In genomic region chr17:2240541-2240940, GRCh38 we compare ENCODE assay signal across 11 cellular contexts.
DNase-seq lines count a peak whose midpoint lies in the region; ATAC-seq and TF ChIP-seq lines count a peak whose summit lies in the region.
"Had no signal": no experiment of that assay in that cellular context is flagged by ENCODE, and none has a peak within 500 bp of the region (broad histone marks: within the 10 kb centered on the region; RNA-seq: fewer than 3 reads in every experiment).

No MANE protein-coding gene starts in this region.

- WGBS in endodermal cell (ENCODE audit: insufficient coverage in 1 of 2, insufficient read length in 1 of 2), 2 experiments = 91 to 93% methylated on average over 9 to 13 of the region's 13 CpGs

- peaks cover 5 to 70% (median 31%) of the 10 kb centered on the region in 3 donors for H3K36me3 Mint-ChIP-seq in CD8-positive, alpha-beta memory T cell
- H3K36me3 Mint-ChIP-seq in IgD-negative memory B cell (peaks cover 3% of the 10 kb centered on the region), endodermal cell (ENCODE audit: low read depth) (peaks cover 38% of the 10 kb centered on the region)

- POLR2A ChIA-PET in CD8-positive, alpha-beta memory T cell (lab: Charles Lee) = interaction anchor here (0.5 to 1.0 kb wide), 2 partner anchors 10 to 180 kb away, joined by 4 read pairs; no protein-coding TSS in a partner anchor

- TF ChIP-seq CTCF in endodermal cell (conservative IDR thresholded peaks at IDR 0.05) (no peak), gastrocnemius medialis (IDR thresholded peaks at IDR 0.05 in 4 of 5, conservative IDR thresholded peaks at IDR 0.05 in 1 of 5) (no peak)

- peak overlapping the region in 7 of 8 donors; percentile 11 to 92 (median 38) for H3K27ac Mint-ChIP-seq in CD8-positive, alpha-beta memory T cell
- H3K27ac Mint-ChIP-seq in IgD-negative memory B cell (peak overlapping the region; percentile 80 to 92 (median 83)), endodermal cell (peak overlapping the region; percentile 50)

- TF ChIP-seq POLR2A in gastrocnemius medialis (IDR thresholded peaks at IDR 0.05) = no peak

- in situ Hi-C loops in gastrocnemius medialis (cut with MboI; ENCODE audit: low sequenced_read_pairs in 4 of 4) = loop anchor here in 3 of 4 donors (5.0 to 25.0 kb wide), 3 partner anchors 173 to 328 kb away; no protein-coding TSS in a partner anchor

- H3K4me1 Mint-ChIP-seq in CD8-positive, alpha-beta memory T cell = peaks cover 15 to 43% (median 32%) of the 10 kb centered on the region in 3 donors
- H3K4me1 Mint-ChIP-seq in IgD-negative memory B cell = peaks cover 25 to 28% (median 27%) of the 10 kb centered on the region in 3 donors
- H3K4me1 Mint-ChIP-seq in endodermal cell = peaks cover 32% of the 10 kb centered on the region

- H3K9me3 Mint-ChIP-seq in CD8-positive, alpha-beta memory T cell = no peaks in the 10 kb centered on the region
- no peaks in the 10 kb centered on the region for H3K9me3 Mint-ChIP-seq in IgD-negative memory B cell
- no peaks in the 10 kb centered on the region for H3K9me3 Mint-ChIP-seq in endodermal cell

- H3K27me3 Mint-ChIP-seq in CD8-positive, alpha-beta memory T cell = no peaks in the 10 kb centered on the region
- H3K27me3 Mint-ChIP-seq in IgD-negative memory B cell (no peaks in the 10 kb centered on the region), endodermal cell (ENCODE audit: insufficient read depth) (no peaks in the 10 kb centered on the region)

- H3K36me3 ChIP-seq in CD8-positive, alpha-beta memory T cell (ENCODE audit: insufficient read depth, low read length) = peaks cover 15% of the 10 kb centered on the region
- H3K36me3 ChIP-seq in endodermal cell (ENCODE audit: control insufficient read depth, insufficient read depth, low read length) (peaks cover 65% of the 10 kb centered on the region), gastrocnemius medialis (no peaks in the 10 kb centered on the region)
- H3K36me3 ChIP-seq: SJCRH30 had no signal

- H3K9me3 ChIP-seq in CD8-positive, alpha-beta memory T cell (ENCODE audit: low read length) = no peaks in the 10 kb centered on the region
- H3K9me3 ChIP-seq in endodermal cell (ENCODE audit: control insufficient read depth, low read length) = no peaks in the 10 kb centered on the region
- H3K9me3 ChIP-seq in gastrocnemius medialis = no peaks in the 10 kb centered on the region
- H3K9me3 ChIP-seq: SJCRH30 had no signal

- H3K27me3 ChIP-seq in CD8-positive, alpha-beta memory T cell (ENCODE audit: insufficient read depth, low read length, poor library complexity, severe bottlenecking) = no peaks in the 10 kb centered on the region
- H3K27me3 ChIP-seq in endodermal cell (ENCODE audit: control insufficient read depth, insufficient read depth, low read length, poor library complexity, severe bottlenecking) = no peaks in the 10 kb centered on the region
- no peaks in the 10 kb centered on the region for H3K27me3 ChIP-seq in gastrocnemius medialis
- H3K27me3 ChIP-seq: SJCRH30 had no signal

- no peak for DNase-seq in CD8-positive, alpha-beta memory T cell
- no peak for DNase-seq in endodermal cell
- DNase-seq in gastrocnemius medialis = no peak
- no peak for DNase-seq in SKM-1 (lab: John Stamatoyannopoulos, UW; ENCODE audit: unreplicated experiment)
- no peak for DNase-seq in activated gamma-delta T cell treated with Interleukin-2 at 50 U/mL for 16 hours
- DNase-seq in H4 (ENCODE audit: low spot score) = no peak
- DNase-seq: DMS 273 treated with DMSO at 0.1 percent for 48 hours, occipital lobe, SJCRH30 had no signal

- intact Hi-C loops in gastrocnemius medialis (cut with DNase I; ENCODE audit: low total_unique reads) = loop anchor here (1.0 kb wide), 1 partner anchor 26 kb away; no protein-coding TSS in a partner anchor

- peak overlapping the region in 2 of 7 donors; percentile 49 to 69 for H3K4me3 Mint-ChIP-seq in CD8-positive, alpha-beta memory T cell
- H3K4me3 Mint-ChIP-seq in IgD-negative memory B cell = peak overlapping the region in 3 of 4 donors; percentile 7 to 89 (median 16)
- H3K4me3 Mint-ChIP-seq in endodermal cell = no peak overlapping the region

- ATAC-seq in gastrocnemius medialis (no peak), HG03457 (IDR thresholded peaks at IDR 0.05; ENCODE audit: unreplicated experiment) (no peak)

- no peak overlapping the region for H3K9ac ChIP-seq in endodermal cell (ENCODE audit: extremely low read depth, low read length, poor library complexity, severe bottlenecking)

- no peak overlapping the region for H3K27ac ChIP-seq in CD8-positive, alpha-beta memory T cell (ENCODE audit: low read depth, low read length)
- H3K27ac ChIP-seq in endodermal cell (ENCODE audit: low read depth, low read length) (no peak overlapping the region), gastrocnemius medialis (peak overlapping the region; percentile 94 to 97 (median 95))
- H3K27ac ChIP-seq: SJCRH30 had no signal

- H3K4me3 ChIP-seq in CD8-positive, alpha-beta memory T cell (ENCODE audit: low read length) = no peak overlapping the region
- H3K4me3 ChIP-seq in endodermal cell (ENCODE audit: low read length) = no peak overlapping the region
- H3K4me3 ChIP-seq in gastrocnemius medialis = no peak overlapping the region
- H3K4me3 ChIP-seq: SJCRH30 had no signal

- H3K4me1 ChIP-seq in CD8-positive, alpha-beta memory T cell (ENCODE audit: insufficient read depth, low read length) = no peaks in the 10 kb centered on the region
- peaks cover 24% of the 10 kb centered on the region for H3K4me1 ChIP-seq in endodermal cell (ENCODE audit: control insufficient read depth, insufficient read depth, low read length)
- peaks cover 62 to 68% of the 10 kb centered on the region in 2 donors for H3K4me1 ChIP-seq in gastrocnemius medialis

- CTCF ChIA-PET in CD8-positive, alpha-beta memory T cell (lab: Charles Lee) = interaction anchor here (0.7 to 3.2 kb wide), 5 partner anchors 9 to 187 kb away, joined by 3 to 18 read pairs (median 3); partner anchors contain the start of gene HIC1

Comparison
In these comparisons a context has a peak if more than half of its experiments do, and no peak if none do; other contexts are left out.
1. H3K27ac ChIP-seq: peak in gastrocnemius medialis (4 of 4); none in CD8-positive, alpha-beta memory T cell (single experiment) and endodermal cell (single experiment).
2. Peak in every context shown above with its lines, with median percentiles within 50 percentile points of each other: H3K27ac Mint-ChIP-seq.